ENCODE assay signal across 1 cellular context in the genomic region with DNA sequence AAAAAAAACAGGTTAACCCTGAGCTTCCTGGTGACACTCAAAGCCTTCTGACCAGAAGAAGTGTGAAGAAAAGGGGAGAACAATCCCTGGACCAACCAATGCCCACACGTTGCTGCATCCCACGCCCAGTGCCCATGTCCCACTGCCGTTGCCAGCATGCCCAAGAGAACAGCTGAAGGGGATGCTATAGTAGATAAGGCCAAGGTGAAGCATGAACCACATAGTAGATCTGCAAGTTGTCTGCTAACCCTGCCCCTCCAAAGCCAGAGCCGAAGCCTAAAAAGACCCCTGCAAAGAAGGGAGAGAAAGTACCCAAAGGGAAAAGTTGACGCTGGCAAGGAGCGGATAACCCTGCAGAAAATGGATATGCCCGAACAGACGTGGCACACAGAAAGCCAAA.
TF ChIP-seq lines count a peak whose summit lies in the region.

No MANE protein-coding gene starts in this region.

TF ChIP-seq in SK-N-SH, 30 proteins besides CTCF, POLR2A, EP300 and RAD21:
- no peak for TF ChIP-seq RCOR1 (IDR thresholded peaks at IDR 0.05; ENCODE audit: low read length)
- no peak for TF ChIP-seq GATA2 (CRISPR knock-in tag; IDR thresholded peaks at IDR 0.05)
- no peak for TF ChIP-seq MEF2A (IDR thresholded peaks at IDR 0.05; ENCODE audit: borderline replicate concordance, low read depth)
